Comparison of ENCODE assay signal across 8 cellular contexts in genomic region chr17:81097943-81098308, GRCh38.
DNase-seq lines count a peak whose midpoint lies in the region; ATAC-seq, FAIRE-seq and TF ChIP-seq lines count a peak whose summit lies in the region.

No MANE protein-coding gene starts in this region.

- TF ChIP-seq EP300 in K562 (IDR thresholded peaks at IDR 0.05; ENCODE audit: low read length): no peak

- ATAC-seq in K562: peak; percentile 4

- no peaks in the 10 kb centered on the region for H3K27me3 ChIP-seq in ACC112 (ENCODE audit: insufficient read depth, low read length)
- no peaks in the 10 kb centered on the region for H3K27me3 ChIP-seq in K562 (ENCODE audit: control insufficient read depth in 2 of 2, insufficient read depth in 2 of 2, low read length in 2 of 2)
- H3K27me3 ChIP-seq in mucosa of stomach (ENCODE audit: control insufficient read depth, insufficient read depth, low read length): no peaks in the 10 kb centered on the region

- H3K36me3 ChIP-seq in ACC112 (ENCODE audit: insufficient read depth, low read length) (no peaks in the 10 kb centered on the region), K562 (ENCODE audit: control insufficient read depth, insufficient read depth, low read length) (peaks cover 47% of the 10 kb centered on the region; the same call in 2 of the 3 replicates), mucosa of stomach (ENCODE audit: control insufficient read depth, insufficient read depth, low read length) (peaks cover 8% of the 10 kb centered on the region)

- BruUV-seq in K562 (replicated peaks; lab: Mats Ljungman, UMichigan): no TSS peak

- no peak for TF ChIP-seq RAD21 in K562 (CRISPR knock-in tag; conservative IDR thresholded peaks at IDR 0.05 in 1 of 2, IDR thresholded peaks at IDR 0.05 in 1 of 2)

- FAIRE-seq in K562 (lab: Jason Lieb, UNC): peak; percentile 80

- TF ChIP-seq CTCF in K562 (IDR thresholded peaks at IDR 0.05 in 2 of 3, conservative IDR thresholded peaks at IDR 0.05 in 1 of 3; ENCODE audit: insufficient read depth in 2 of 3, low read depth in 1 of 3, low read length in 3 of 3): no peak

- peak; percentile 57 for DNase-seq in HT-29 (ENCODE audit: low spot score)
- DNase-seq in K562 (ENCODE audit: extremely low read depth in 1 of 4, low spot score in 3 of 4): peak; percentile 68 to 84 (median 70)
- no peak for DNase-seq in NCI-H1930 (lab: John Stamatoyannopoulos, UW)
- DNase-seq in DMS 273 treated with DMSO at 0.1 percent for 48 hours (lab: John Stamatoyannopoulos, UW): no peak
- DNase-seq in KG1 (lab: John Stamatoyannopoulos, UW): no peak
- DNase-seq in NCI-H146 treated with DMSO at 0.1 percent for 48 hours (lab: John Stamatoyannopoulos, UW; ENCODE audit: unreplicated experiment): no peak

- H3K9me3 ChIP-seq in K562 (replicated peaks; ENCODE audit: control insufficient read depth, insufficient read depth, low read depth, low read length): no peaks in the 10 kb centered on the region
- H3K9me3 ChIP-seq in mucosa of stomach (ENCODE audit: control insufficient read depth, low read length): no peaks in the 10 kb centered on the region

- in situ Hi-C loops in K562 (cut with MboI): loop anchor here (5.0 kb wide), 1 partner anchor 111 kb away; no protein-coding TSS in a partner anchor

- CTCF ChIA-PET in K562 (lab: Yijun Ruan, JAX; ENCODE audit: low intra/inter-chr PET ratio): interaction anchor here (0.7 to 0.8 kb wide), 2 partner anchors 109 kb away, joined by 3 read pairs; no protein-coding TSS in a partner anchor

- no peak overlapping the region for H2AFZ ChIP-seq in ACC112 (ENCODE audit: low read length, unreplicated experiment)
- peak overlapping the region; percentile 90 for H2AFZ ChIP-seq in K562 (ENCODE audit: low read depth, low read length)

- H3K79me2 ChIP-seq in ACC112 (ENCODE audit: control insufficient read depth, insufficient read depth, low read length, unreplicated experiment): no peaks in the 10 kb centered on the region
- no peaks in the 10 kb centered on the region for H3K79me2 ChIP-seq in K562 (ENCODE audit: control insufficient read depth, insufficient read depth, low read length)

- H3K9me1 ChIP-seq in K562 (ENCODE audit: control insufficient read depth, insufficient read depth, low read length): peaks cover 5% of the 10 kb centered on the region

- 32% methylated on average over 6 of the region's 13 CpGs for WGBS in K562 (ENCODE audit: insufficient coverage, low coverage, missing lambda C conversion rate)

- TF ChIP-seq POLR2A in K562 (conservative IDR thresholded peaks at IDR 0.05): no peak

- POLR2A ChIA-PET in K562 (lab: Yijun Ruan, JAX): interaction anchor here (0.6 to 1.0 kb wide), 5 partner anchors 13 to 140 kb away, joined by 3 to 4 read pairs (median 3); partner anchors contain the start of gene TEPSIN

- H3K4me2 ChIP-seq in K562 (ENCODE audit: insufficient read depth, low read length): peak overlapping the region; percentile 84

- H3K4me3 ChIP-seq in ACC112 (ENCODE audit: low read depth, low read length) (peak overlapping the region; percentile 67), K562 (peak overlapping the region; percentile 28), mucosa of stomach (ENCODE audit: low read length) (no peak overlapping the region)

- intact Hi-C loops in K562 (cut with micrococcal nuclease): loop anchor here (1.0 to 5.0 kb wide), 3 partner anchors 56 to 109 kb away; no protein-coding TSS in a partner anchor

- H3K9ac ChIP-seq in K562 (ENCODE audit: insufficient read depth in 1 of 2, low read depth in 2 of 2, low read length in 2 of 2): peak overlapping the region; percentile 69 to 94; a peak in 3 of 4 replicates
- H3K9ac ChIP-seq in mucosa of stomach (ENCODE audit: low read length): peak overlapping the region; percentile 56

- H3K4me1 ChIP-seq in ACC112 (ENCODE audit: control insufficient read depth, insufficient read depth, low read length, unreplicated experiment) (peaks cover 42% of the 10 kb centered on the region), K562 (replicated peaks in 1 of 2; ENCODE audit: control insufficient read depth in 2 of 2, insufficient read depth in 2 of 2, low read length in 2 of 2) (peaks cover 48 to 100% of the 10 kb centered on the region in 2 experiments), mucosa of stomach (ENCODE audit: control insufficient read depth, insufficient read depth, low read length) (peaks cover 34% of the 10 kb centered on the region)

- H4K20me1 ChIP-seq in K562 (replicated peaks; ENCODE audit: control insufficient read depth, insufficient read depth, low read length): 0 out of 2 replicates have a peak, but pooled peaks cover 7% of the 10 kb centered on the region

- peak overlapping the region; percentile 63 for H3K27ac ChIP-seq in ACC112 (ENCODE audit: low read depth, low read length)
- H3K27ac ChIP-seq in K562 (ENCODE audit: extremely low read depth, low read depth, low read length): peak overlapping the region; percentile 82

TF ChIP-seq in K562, 482 proteins besides CTCF, POLR2A, EP300 and RAD21 (continues in another document):
- TF ChIP-seq STAG1 (CRISPR knock-in tag; IDR thresholded peaks at IDR 0.05; ENCODE audit: borderline replicate concordance) (no peak), SMAD2 (IDR thresholded peaks at IDR 0.05; ENCODE audit: low read depth, low read length) (no peak), ZNF79 (CRISPR knock-in tag; IDR thresholded peaks at IDR 0.05; ENCODE audit: low read depth) (no peak), DIDO1 (tag; IDR thresholded peaks at IDR 0.05; ENCODE audit: low read depth) (no peak), BHLHE40 (IDR thresholded peaks at IDR 0.05; ENCODE audit: low read length) (peak; percentile 89), FOXO4 (CRISPR knock-in tag; IDR thresholded peaks at IDR 0.05) (no peak), ZNF740 (CRISPR knock-in tag; IDR thresholded peaks at IDR 0.05) (no peak), ZNF740 (tag; IDR thresholded peaks at IDR 0.05) (peak in 1 of 2 experiments; percentile 38; a peak in 1 of 4 replicates), PCBP1 (IDR thresholded peaks at IDR 0.05; ENCODE audit: low read depth, low read length, poor library complexity, severe bottlenecking) (no peak), LCOR (CRISPR knock-in tag; IDR thresholded peaks at IDR 0.05) (peak; percentile 32; the same call in 1 of the 2 replicates), ZNF398 (CRISPR knock-in tag; IDR thresholded peaks at IDR 0.05) (no peak), STAT5A (IDR thresholded peaks at IDR 0.05; ENCODE audit: borderline replicate concordance, low read length) (no peak), MNT (conservative IDR thresholded peaks at IDR 0.05) (0 out of 4 replicates have a peak, but pooled peaks of 1 of the 2 experiments have one; percentile 52), ATF1 (CRISPR knock-in tag; IDR thresholded peaks at IDR 0.05) (no peak), ATF1 (tag; IDR thresholded peaks at IDR 0.05) (peak; percentile 1; the same call in 1 of the 2 replicates), RUNX1 (IDR thresholded peaks at IDR 0.05; ENCODE audit: low read depth) (no peak), KLF1 (tag; IDR thresholded peaks at IDR 0.05) (0 out of 2 replicates have a peak, but pooled peaks have one; percentile 3)

Comparison
In these comparisons a context has a peak if more than half of its experiments do, and no peak if none do; other contexts are left out.
1. DNase-seq: peak in HT-29 (single experiment) and K562 (4 of 4); none in NCI-H1930 (0 of 2), DMS 273 treated with DMSO at 0.1 percent for 48 hours (single experiment), KG1 (single experiment) and NCI-H146 treated with DMSO at 0.1 percent for 48 hours (single experiment).